In genomic region chr10:30968711-30969110, GRCh38 we compare ENCODE assay signal across 22 cellular contexts.
A peak's percentile ranks its signal among the peaks of the same experiment; 100 is the strongest.
DNase-seq lines count a peak whose midpoint lies in the region; ATAC-seq, FAIRE-seq and TF ChIP-seq lines count a peak whose summit lies in the region.
"Had no signal": no experiment of that assay in that cellular context is flagged by ENCODE, and none has a peak within 500 bp of the region (broad histone marks: within the 10 kb centered on the region; RNA-seq: fewer than 3 reads in every experiment).

No MANE protein-coding gene starts in this region.

- H3K27ac Mint-ChIP-seq in astrocyte (ENCODE audit: unreplicated experiment), result no peak overlapping the region
- H3K27ac Mint-ChIP-seq: CD4-positive, alpha-beta T cell had no signal

- no peak overlapping the region for H2AFZ ChIP-seq in astrocyte (ENCODE audit: low read depth, low read length)

- H3K4me1 ChIP-seq in astrocyte (ENCODE audit: insufficient read depth, low read length), result no peaks in the 10 kb centered on the region
- H3K4me1 ChIP-seq in skeletal muscle tissue (ENCODE audit: control insufficient read depth in 3 of 3, insufficient read depth in 3 of 3, low read length in 3 of 3), result peaks cover 14 to 27% (median 15%) of the 10 kb centered on the region in 3 donors
- no peaks in the 10 kb centered on the region for H3K4me1 ChIP-seq in prostate gland (replicated peaks)
- H3K4me1 ChIP-seq: HAP-1 had no signal

- no peak for TF ChIP-seq CTCF in NB4 (IDR thresholded peaks at IDR 0.05; ENCODE audit: low read depth, low read length)
- TF ChIP-seq CTCF in astrocyte (IDR thresholded peaks at IDR 0.05; ENCODE audit: insufficient read depth, low read depth, low read length), result no peak
- TF ChIP-seq CTCF in prostate gland (IDR thresholded peaks at IDR 0.05), result no peak

- H3K27ac ChIP-seq in astrocyte (ENCODE audit: low read depth, low read length), result no peak overlapping the region
- peak overlapping the region; percentile 21 for H3K27ac ChIP-seq in skeletal muscle tissue (ENCODE audit: low read depth, low read length)
- no peak overlapping the region for H3K27ac ChIP-seq in prostate gland
- H3K27ac ChIP-seq: RWPE1 had no signal

- no peaks in the 10 kb centered on the region for H3K36me3 ChIP-seq in astrocyte (ENCODE audit: insufficient read depth, low read length)
- no peaks in the 10 kb centered on the region for H3K36me3 ChIP-seq in skeletal muscle tissue (ENCODE audit: control insufficient read depth in 3 of 3, insufficient read depth in 3 of 3, low read length in 3 of 3)
- no peaks in the 10 kb centered on the region for H3K36me3 ChIP-seq in prostate gland
- H3K36me3 ChIP-seq: HAP-1 had no signal

- no peaks in the 10 kb centered on the region for H3K27me3 Mint-ChIP-seq in astrocyte (ENCODE audit: low read depth, unreplicated experiment)
- H3K27me3 Mint-ChIP-seq: CD4-positive, alpha-beta T cell had no signal

- intact Hi-C loops in prostate gland (cut with DNase I), result no loop called here

- FAIRE-seq in astrocyte (lab: Jason Lieb, UNC), result peak; percentile 32
- FAIRE-seq: GM12891 had no signal

- 89% methylated on average over 3 of the region's 3 CpGs for WGBS in prostate gland

- no peaks in the 10 kb centered on the region for H3K36me3 Mint-ChIP-seq in astrocyte (ENCODE audit: low read depth, unreplicated experiment)

- TF ChIP-seq POLR2A in NB4 (IDR thresholded peaks at IDR 0.05; ENCODE audit: extremely low read depth, insufficient read length), result no peak
- TF ChIP-seq POLR2A in prostate gland (IDR thresholded peaks at IDR 0.05), result no peak

- H3K4me3 Mint-ChIP-seq in astrocyte (ENCODE audit: unreplicated experiment), result no peak overlapping the region
- H3K4me3 Mint-ChIP-seq: CD4-positive, alpha-beta T cell had no signal

- no peaks in the 10 kb centered on the region for H3K9me3 ChIP-seq in astrocyte (ENCODE audit: insufficient read depth, low read depth, low read length)
- no peaks in the 10 kb centered on the region for H3K9me3 ChIP-seq in skeletal muscle tissue (ENCODE audit: control insufficient read depth in 3 of 3, low read length in 3 of 3)
- H3K9me3 ChIP-seq in prostate gland, result no peaks in the 10 kb centered on the region
- H3K9me3 ChIP-seq: HAP-1, SK-N-SH had no signal

- H3K27me3 ChIP-seq in astrocyte (ENCODE audit: insufficient read depth, low read length) (no peaks in the 10 kb centered on the region), skeletal muscle tissue (ENCODE audit: control insufficient read depth in 3 of 3, insufficient read depth in 3 of 3, low read length in 3 of 3) (no peaks in the 10 kb centered on the region), prostate gland (replicated peaks; ENCODE audit: insufficient read depth) (no peaks in the 10 kb centered on the region)

- H4K20me1 ChIP-seq in astrocyte (ENCODE audit: insufficient read depth, low read length), result no peaks in the 10 kb centered on the region

- no peaks in the 10 kb centered on the region for H3K9me3 Mint-ChIP-seq in astrocyte (ENCODE audit: unreplicated experiment)
- H3K9me3 Mint-ChIP-seq: CD4-positive, alpha-beta T cell had no signal

- ATAC-seq in GM19463 (IDR thresholded peaks at IDR 0.05; ENCODE audit: unreplicated experiment), result no peak

- no peak overlapping the region for H3K9ac ChIP-seq in astrocyte (ENCODE audit: low read length)
- H3K9ac ChIP-seq in skeletal muscle tissue (ENCODE audit: low read depth in 1 of 3, low read length in 3 of 3), result no peak overlapping the region
- H3K9ac ChIP-seq: SK-N-SH had no signal

- no peaks in the 10 kb centered on the region for H3K79me2 ChIP-seq in astrocyte (ENCODE audit: insufficient read depth, low read length)

- no peak overlapping the region for H3K4me2 ChIP-seq in astrocyte (ENCODE audit: low read length)
- H3K4me2 ChIP-seq: SK-N-SH had no signal

- peaks cover 10% of the 10 kb centered on the region for H3K4me1 Mint-ChIP-seq in astrocyte (ENCODE audit: low read depth, unreplicated experiment)

- no peak overlapping the region for H3K4me3 ChIP-seq in NB4 (ENCODE audit: low read depth, low read length)
- no peak overlapping the region for H3K4me3 ChIP-seq in astrocyte (ENCODE audit: insufficient read depth, low read depth, low read length)
- no peak overlapping the region for H3K4me3 ChIP-seq in skeletal muscle tissue (ENCODE audit: low read length in 3 of 3)
- H3K4me3 ChIP-seq in prostate gland, result no peak overlapping the region
- H3K4me3 ChIP-seq: HAP-1 had no signal

- DNase-seq in Kasumi-1 (lab: John Stamatoyannopoulos, UW), result peak; percentile 44 to 52
- peak; percentile 37 for DNase-seq in NB4 (ENCODE audit: low read depth)
- DNase-seq in astrocyte (ENCODE audit: low read depth), result no peak
- no peak for DNase-seq in SIG-M5 treated with dmso at 0.1 percent for 504 hours (lab: John Stamatoyannopoulos, UW; ENCODE audit: unreplicated experiment)
- no peak for DNase-seq in prostate gland (ENCODE audit: low spot score)
- DNase-seq: CD4-positive, alpha-beta T cell; COR-L47; DMS 273 treated with DMSO at 0.1 percent for 48 hours; KBM-7; NCI-H1092; NCI-H1436; NCI-H1930; NCI-H510A; NCI-H774; NK-92 treated with Interleukin-12 subunit alpha and Interleukin-12 subunit beta, amount 100 ng/mL, for 24 hours; SHP77 treated with DMSO at 0.1 percent for 48 hours; SK-N-SH had no signal

Comparison
In these comparisons a context has a peak if more than half of its experiments do, and no peak if none do; other contexts are left out.
1. DNase-seq: peak in Kasumi-1 (2 of 2) and NB4 (single experiment); none in astrocyte (single experiment), SIG-M5 treated with dmso at 0.1 percent for 504 hours (single experiment) and prostate gland (single experiment).